Comparison of ENCODE assay signal across 8 cellular contexts in the genomic region with DNA sequence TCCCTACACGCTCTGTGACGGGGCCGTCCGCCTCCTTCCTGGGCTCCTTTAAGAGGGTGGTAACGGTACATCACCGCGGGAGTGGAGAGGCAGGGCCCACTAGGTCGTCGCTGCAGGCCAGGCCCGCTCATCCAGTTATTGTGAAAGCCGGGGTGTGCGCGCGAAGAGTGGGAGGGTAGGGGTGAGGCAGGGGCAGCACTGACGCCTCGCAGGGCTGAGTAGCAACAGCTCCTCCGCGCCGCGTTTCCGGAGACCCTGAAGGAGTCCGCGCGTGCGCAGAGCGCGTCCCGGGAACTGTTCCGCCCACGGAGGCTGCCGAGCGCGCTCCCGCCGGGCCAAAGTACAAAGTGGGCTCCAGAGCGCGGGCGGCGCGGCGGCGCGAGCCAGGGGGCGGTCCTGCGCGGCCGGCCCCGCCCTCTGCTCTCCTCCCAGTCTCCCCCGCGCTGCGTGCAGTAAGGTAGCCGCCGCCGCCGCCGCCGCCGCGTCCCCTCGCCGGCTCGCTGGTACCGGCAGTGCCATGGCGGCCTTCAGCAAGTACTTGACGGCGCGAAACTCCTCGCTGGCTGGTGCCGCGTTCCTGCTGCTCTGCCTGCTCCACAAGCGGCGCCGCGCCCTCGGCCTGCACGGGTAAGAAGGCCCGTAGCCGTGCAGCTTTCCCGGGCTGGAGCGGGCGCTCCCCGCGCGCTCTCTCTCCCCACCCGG. TPM values are rescaled to one million over a fixed set of nuclear protein-coding genes. Genes with fewer than 3 reads are reported as not detected.
DNase-seq lines count a peak whose midpoint lies in the region; ATAC-seq and TF ChIP-seq lines count a peak whose summit lies in the region.

A gene (plus strand): TSS at position 428 of the 702 bp plus-strand sequence. CDS start 90 bp downstream, at position 518.

- H3K27me3 ChIP-seq in AG04450 (ENCODE audit: control insufficient read depth, insufficient read depth, low read length), result no peaks in the 10 kb centered on the region
- no peaks in the 10 kb centered on the region for H3K27me3 ChIP-seq in mammary epithelial cell (ENCODE audit: insufficient read depth, low read length)
- no peaks in the 10 kb centered on the region for H3K27me3 ChIP-seq in smooth muscle cell (ENCODE audit: low read depth)

- in situ Hi-C loops in mammary epithelial cell (cut with MboI; ENCODE audit: low sequenced_read_pairs in 2 of 2), result no loop called here

- no peaks in the 10 kb centered on the region for H3K9me3 ChIP-seq in AG04450 (ENCODE audit: control insufficient read depth, insufficient read depth, low read length)
- no peaks in the 10 kb centered on the region for H3K9me3 ChIP-seq in mammary epithelial cell (replicated peaks; ENCODE audit: insufficient read depth, low read length)
- no peaks in the 10 kb centered on the region for H3K9me3 ChIP-seq in smooth muscle cell (replicated peaks; ENCODE audit: low read depth)

- peaks cover 37% of the 10 kb centered on the region for H3K4me1 ChIP-seq in mammary epithelial cell (ENCODE audit: insufficient read depth, low read length)
- H3K4me1 ChIP-seq in smooth muscle cell (ENCODE audit: low read depth), result peaks cover 21% of the 10 kb centered on the region

- POLR2A ChIA-PET in AG04450 (lab: Yijun Ruan, JAX), result interaction anchor here (0.6 to 1.2 kb wide), 3 partner anchors 10 to 313 kb away, joined by 3 to 5 read pairs (median 3); no protein-coding TSS in a partner anchor

- BruUV-seq in mammary epithelial cell (replicated peaks; lab: Mats Ljungman, UMichigan), result no TSS peak

- peak within 1 kb of the TSS; percentile 87 for H3K27ac ChIP-seq in AG04450 (ENCODE audit: low read depth, low read length)
- peak within 1 kb of the TSS; percentile 91 for H3K27ac ChIP-seq in mammary epithelial cell (ENCODE audit: insufficient read depth, low read depth, low read length)
- peak within 1 kb of the TSS; percentile 70 for H3K27ac ChIP-seq in smooth muscle cell (ENCODE audit: low read depth)

- H3K4me3 ChIP-seq in AG04450 (ENCODE audit: low read depth, low read length), result peak within 1 kb of the TSS; percentile 82
- peak within 1 kb of the TSS; percentile 88 for H3K4me3 ChIP-seq in WI38 (ENCODE audit: low read depth, low read length)
- H3K4me3 ChIP-seq in mammary epithelial cell (replicated peaks in 1 of 3; ENCODE audit: insufficient read depth in 1 of 3, low read depth in 2 of 3, low read length in 3 of 3), result peak within 1 kb of the TSS; percentile 75 to 94 (median 91)
- H3K4me3 ChIP-seq in smooth muscle cell, result peak within 1 kb of the TSS; percentile 83

- CTCF ChIA-PET in AG04450 (lab: Charles Lee) (interaction anchor here (1.0 to 1.6 kb wide), 4 partner anchors 34 to 83 kb away, joined by 3 to 8 read pairs (median 3); no protein-coding TSS in a partner anchor), mammary epithelial cell (lab: Charles Lee; ENCODE audit: low non-redundant PET) (no interaction called here)

- no peak for TF ChIP-seq CTCF in AG04450 (IDR thresholded peaks at IDR 0.05; ENCODE audit: low read depth, low read length)
- TF ChIP-seq CTCF in WI38 (IDR thresholded peaks at IDR 0.05; ENCODE audit: low read depth, low read length), result no peak
- no peak for TF ChIP-seq CTCF in mammary epithelial cell (conservative IDR thresholded peaks at IDR 0.05 in 1 of 2, IDR thresholded peaks at IDR 0.05 in 1 of 2; ENCODE audit: extremely low read depth in 1 of 2, insufficient read depth in 1 of 2, low read depth in 1 of 2, low read length in 2 of 2)
- no peak for TF ChIP-seq CTCF in smooth muscle cell (IDR thresholded peaks at IDR 0.05; ENCODE audit: borderline replicate concordance, insufficient read depth, poor library complexity, severe bottlenecking)

- no peaks in the 10 kb centered on the region for H3K36me3 ChIP-seq in mammary epithelial cell (ENCODE audit: insufficient read depth, low read length)
- no peaks in the 10 kb centered on the region for H3K36me3 ChIP-seq in smooth muscle cell (ENCODE audit: low read depth)

- DNase-seq in AG04450 (ENCODE audit: low read depth, low spot score) (peak; percentile 97), NCI-H2227 treated with DMSO at 0.1 percent for 48 hours (lab: John Stamatoyannopoulos, UW) (peak; percentile 98), mammary epithelial cell (peak; percentile 97), iPS-NIHi7 (ENCODE audit: extremely low spot score) (peak; percentile 93), smooth muscle cell (lab: John Stamatoyannopoulos, UW; ENCODE audit: unreplicated experiment) (peak; percentile 92)

- H3K79me2 ChIP-seq in mammary epithelial cell (ENCODE audit: insufficient read depth, low read length) (peaks cover 48% of the 10 kb centered on the region), smooth muscle cell (ENCODE audit: low read depth) (peaks cover 43% of the 10 kb centered on the region)

- H3F3A ChIP-seq in smooth muscle cell (ENCODE audit: low read depth), result no peaks in the 10 kb centered on the region

- H4K20me1 ChIP-seq in mammary epithelial cell (ENCODE audit: insufficient read depth, low read length) (no peaks in the 10 kb centered on the region), smooth muscle cell (ENCODE audit: low read depth) (peaks cover 44% of the 10 kb centered on the region)

- dilution Hi-C loops in mammary epithelial cell (cut with HindIII; ENCODE audit: low sequenced_read_pairs), result no loop called here

- under 1% methylated on average over 31 of the region's 85 CpGs for WGBS in mammary epithelial cell (ENCODE audit: low coverage, missing lambda C conversion rate)
- WGBS in smooth muscle cell (ENCODE audit: low lambda C conversion rate), result 1% methylated on average over 82 of the region's 85 CpGs

- peak within 1 kb of the TSS; percentile 98 for H2AFZ ChIP-seq in mammary epithelial cell (ENCODE audit: low read depth, low read length)
- peak within 1 kb of the TSS; percentile 89 for H2AFZ ChIP-seq in smooth muscle cell (ENCODE audit: low read depth)

- H3K9ac ChIP-seq in mammary epithelial cell (ENCODE audit: insufficient read depth, low read length), result peak within 1 kb of the TSS; percentile 93
- H3K9ac ChIP-seq in smooth muscle cell (ENCODE audit: low read depth), result peak within 1 kb of the TSS; percentile 82

- intact Hi-C loops in mammary epithelial cell (cut with micrococcal nuclease), result loop anchor here (2.0 to 5.0 kb wide), 4 partner anchors 17 to 509 kb away; a partner anchor contains a TSS

- H3K4me2 ChIP-seq in mammary epithelial cell (ENCODE audit: insufficient read depth, low read depth, low read length) (peak within 1 kb of the TSS; percentile 93), smooth muscle cell (peak within 1 kb of the TSS; percentile 90)

- peak; percentile 97 for ATAC-seq in GM18909 (IDR thresholded peaks at IDR 0.05; ENCODE audit: poor library complexity, unreplicated experiment)
- peak; percentile 97 for ATAC-seq in HG03159 (IDR thresholded peaks at IDR 0.05; ENCODE audit: unreplicated experiment)

RNA-seq across cellular contexts. Expression of the gene that starts here (rescaled TPM):
- polyA plus RNA-seq in AG04450 (2011; rRNA removed) (25.0 and 34.0 TPM in 2 replicates), mammary epithelial cell (19.5 TPM), smooth muscle cell (22.5 and 23.2 TPM in 2 replicates)
- polyA minus RNA-seq in AG04450 (2011; rRNA and poly(A)+ RNA removed), result 17.8 and 32.0 TPM in 2 replicates
- total RNA-seq in mammary epithelial cell (10 to 100 TPM; 50.3 to 56.2 TPM), smooth muscle cell (42.4 and 61.8 TPM in 2 replicates)
- polyA minus RNA-seq in mammary epithelial cell, result 56.6 TPM

Comparison
In these comparisons a context has a peak if more than half of its experiments do, and no peak if none do; other contexts are left out.
1. Peak in every context shown above with its lines: DNase-seq, ATAC-seq, H3K4me3 ChIP-seq and H3K27ac ChIP-seq.